Comparison of ENCODE assay signal across 11 cellular contexts in genomic region chr20:37337208-37337955, GRCh38. TPM values are rescaled to one million over a fixed set of nuclear protein-coding genes. Genes with fewer than 3 reads are reported as not detected.
A peak's percentile ranks its signal among the peaks of the same experiment; 100 is the strongest.
DNase-seq lines count a peak whose midpoint lies in the region; ATAC-seq and TF ChIP-seq lines count a peak whose summit lies in the region.
"Had no signal": no experiment of that assay in that cellular context is flagged by ENCODE, and none has a peak within 500 bp of the region (broad histone marks: within the 10 kb centered on the region; RNA-seq: fewer than 3 reads in every experiment).

No MANE protein-coding gene starts in this region.

- POLR2A ChIA-PET in Caco-2 (lab: Charles Lee): no interaction called here

- no peak overlapping the region for H2BK5ac ChIP-seq in neuronal stem cell (ENCODE audit: low read length)

- H3K27ac Mint-ChIP-seq in Caco-2 (ENCODE audit: unreplicated experiment) (peak overlapping the region; percentile 53), neural crest cell (ENCODE audit: unreplicated experiment) (peak overlapping the region; percentile 57)
- peak overlapping the region; percentile 47 for H3K27ac Mint-ChIP-seq in activated naive CD8-positive, alpha-beta T cell treated with anti-CD3 and anti-CD28 coated beads, Interleukin-2, amount 50 U/mL, for 24 hours

- no peak overlapping the region for H2BK12ac ChIP-seq in neuronal stem cell (ENCODE audit: low read length)

- no TSS peak for BruUV-seq in Caco-2 (replicated peaks; lab: Mats Ljungman, UMichigan)

- H2AK5ac ChIP-seq in neuronal stem cell (ENCODE audit: low read depth, low read length): no peak overlapping the region

- H3K27me3 Mint-ChIP-seq in Caco-2 (ENCODE audit: insufficient read depth, unreplicated experiment): no peaks in the 10 kb centered on the region
- H3K27me3 Mint-ChIP-seq in activated naive CD8-positive, alpha-beta T cell treated with anti-CD3 and anti-CD28 coated beads, Interleukin-2, amount 50 U/mL, for 24 hours: no peaks in the 10 kb centered on the region
- H3K27me3 Mint-ChIP-seq in neural crest cell (ENCODE audit: low read depth): no peaks in the 10 kb centered on the region

- H3K9me3 Mint-ChIP-seq in Caco-2 (ENCODE audit: unreplicated experiment) (no peaks in the 10 kb centered on the region), neural crest cell (no peaks in the 10 kb centered on the region)
- H3K9me3 Mint-ChIP-seq in activated naive CD8-positive, alpha-beta T cell treated with anti-CD3 and anti-CD28 coated beads, Interleukin-2, amount 50 U/mL, for 24 hours: no peaks in the 10 kb centered on the region

- H3K36me3 ChIP-seq in Caco-2 (ENCODE audit: control insufficient read depth, insufficient read depth, low read length) (no peaks in the 10 kb centered on the region), neuronal stem cell (replicated peaks in 1 of 2; ENCODE audit: control insufficient read depth in 2 of 2, insufficient read depth in 2 of 2, low read length in 2 of 2) (no peaks in the 10 kb centered on the region)

- H3K4me3 Mint-ChIP-seq in Caco-2 (ENCODE audit: unreplicated experiment) (no peak overlapping the region), neural crest cell (no peak overlapping the region)
- H3K4me3 Mint-ChIP-seq in activated naive CD8-positive, alpha-beta T cell treated with anti-CD3 and anti-CD28 coated beads, Interleukin-2, amount 50 U/mL, for 24 hours: no peak overlapping the region

- ATAC-seq in GM21423 (IDR thresholded peaks at IDR 0.05; ENCODE audit: unreplicated experiment): peak; percentile 19
- ATAC-seq in activated naive CD8-positive, alpha-beta T cell treated with anti-CD3 and anti-CD28 coated beads, Interleukin-2, amount 50 U/mL, for 24 hours: no peak

- TF ChIP-seq CTCF in Caco-2 (IDR thresholded peaks at IDR 0.05; ENCODE audit: insufficient read depth in 1 of 2, low read depth in 1 of 2, low read length in 1 of 2, severe bottlenecking in 1 of 2, unreplicated experiment in 1 of 2) (no peak), neural crest cell (conservative IDR thresholded peaks at IDR 0.05) (no peak)

- H3K9me3 ChIP-seq in Caco-2 (no peaks in the 10 kb centered on the region), neuronal stem cell (replicated peaks in 1 of 2; ENCODE audit: control insufficient read depth in 2 of 2, insufficient read depth in 1 of 2, low read depth in 1 of 2, low read length in 2 of 2) (no peaks in the 10 kb centered on the region)
- H3K9me3 ChIP-seq: psoas muscle had no signal

- H3K27me3 ChIP-seq in Caco-2 (replicated peaks; ENCODE audit: control insufficient read depth, insufficient read depth, low read length) (no peaks in the 10 kb centered on the region), neuronal stem cell (ENCODE audit: control insufficient read depth in 3 of 3, insufficient read depth in 3 of 3, low read depth in 1 of 3, low read length in 3 of 3) (no peaks in the 10 kb centered on the region)

- H3K18ac ChIP-seq in neuronal stem cell (ENCODE audit: low read length): no peak overlapping the region

- no peak overlapping the region for H2BK15ac ChIP-seq in neuronal stem cell (ENCODE audit: low read length)

- H3K79me1 ChIP-seq in neuronal stem cell (ENCODE audit: low read depth, low read length): no peaks in the 10 kb centered on the region

- no peak overlapping the region for H3K4me3 ChIP-seq in Caco-2 (ENCODE audit: low read depth, low read length)
- no peak overlapping the region for H3K4me3 ChIP-seq in neuronal stem cell (ENCODE audit: low read length in 2 of 2)
- H3K4me3 ChIP-seq: psoas muscle had no signal

- no peak overlapping the region for H3K9ac ChIP-seq in neuronal stem cell (ENCODE audit: low read depth, low read length, poor library complexity)

- H4K8ac ChIP-seq in neuronal stem cell (ENCODE audit: low read depth, low read length): no peak overlapping the region

- no peak overlapping the region for H4K91ac ChIP-seq in neuronal stem cell (ENCODE audit: low read depth, low read length, poor library complexity)

- no peak overlapping the region for H3K4ac ChIP-seq in neuronal stem cell (ENCODE audit: low read length)

- no peak overlapping the region for H3K27ac ChIP-seq in neuronal stem cell (replicated peaks; ENCODE audit: low read length)
- H3K27ac ChIP-seq: psoas muscle had no signal

- intact Hi-C loops in Caco-2 (cut with micrococcal nuclease; ENCODE audit: unreplicated experiment): no loop called here

- DNase-seq in Caco-2: no peak
- DNase-seq in activated naive CD8-positive, alpha-beta T cell treated with anti-CD3 and anti-CD28 coated beads, Interleukin-2, amount 50 U/mL, for 24 hours: no peak
- DNase-seq in neural crest cell (ENCODE audit: low read depth, low spot score): no peak
- no peak for DNase-seq in NCI-H1417 (lab: John Stamatoyannopoulos, UW)
- no peak for DNase-seq in stimulated activated CD4-positive, alpha-beta T cell treated with anti-CD3 and anti-CD28 coated beads, Interleukin-4, amount 100 ng/mL, for 1 hour
- DNase-seq in neuronal stem cell (ENCODE audit: low spot score): no peak
- DNase-seq: activated gamma-delta T cell, DMS53, Karpas-422 had no signal

- no CpG with 5 or more reads among the region's 7 CpGs for WGBS in neuronal stem cell (ENCODE audit: extremely low coverage in 2 of 2, insufficient read length in 2 of 2, insufficient replicate concordance in 1 of 2), 2 donors

- H3K36me3 Mint-ChIP-seq in Caco-2 (ENCODE audit: insufficient read depth, unreplicated experiment): no peaks in the 10 kb centered on the region
- H3K36me3 Mint-ChIP-seq in activated naive CD8-positive, alpha-beta T cell treated with anti-CD3 and anti-CD28 coated beads, Interleukin-2, amount 50 U/mL, for 24 hours (ENCODE audit: low read depth): no peaks in the 10 kb centered on the region
- no peaks in the 10 kb centered on the region for H3K36me3 Mint-ChIP-seq in neural crest cell (ENCODE audit: low read depth)

- no peak overlapping the region for H2BK120ac ChIP-seq in neuronal stem cell (ENCODE audit: low read depth, low read length)

- H2AFZ ChIP-seq in neuronal stem cell (ENCODE audit: low read length): no peak overlapping the region

- no peak overlapping the region for H3K14ac ChIP-seq in neuronal stem cell (ENCODE audit: low read length)

- CTCF ChIA-PET in Caco-2 (lab: Charles Lee): interaction anchor here (0.7 to 1.3 kb wide), 2 partner anchors 7 to 13 kb away, joined by 4 to 6 read pairs; no protein-coding TSS in a partner anchor

- H3K4me1 ChIP-seq in Caco-2: peaks cover 35% of the 10 kb centered on the region
- H3K4me1 ChIP-seq in neuronal stem cell (ENCODE audit: control insufficient read depth in 2 of 2, insufficient read depth in 1 of 2, low read depth in 1 of 2, low read length in 2 of 2): peaks cover 10 to 19% of the 10 kb centered on the region in 2 donors
- H3K4me1 ChIP-seq: psoas muscle had no signal

- no peak overlapping the region for H3K23ac ChIP-seq in neuronal stem cell (ENCODE audit: low read depth, low read length, poor library complexity)

- H3K4me1 Mint-ChIP-seq in Caco-2 (ENCODE audit: low read depth, unreplicated experiment): peaks cover 30% of the 10 kb centered on the region
- H3K4me1 Mint-ChIP-seq in activated naive CD8-positive, alpha-beta T cell treated with anti-CD3 and anti-CD28 coated beads, Interleukin-2, amount 50 U/mL, for 24 hours: peaks cover 24% of the 10 kb centered on the region
- peaks cover 38% of the 10 kb centered on the region for H3K4me1 Mint-ChIP-seq in neural crest cell

- no peak overlapping the region for H3K4me2 ChIP-seq in neuronal stem cell (ENCODE audit: insufficient read depth, low read length, poor library complexity, severe bottlenecking)

RNA-seq across cellular contexts. Expression of gene SRC, which starts 8.6 kb away (rescaled TPM):
- 197 and 222 TPM in 2 replicates for total RNA-seq in Caco-2 (2022)
- total RNA-seq in neural crest cell: 58.6 and 60.4 TPM in 2 replicates
- 32.2 TPM for polyA plus RNA-seq in neuronal stem cell (2013, experiment 1 of 2)
- 33.5 TPM for polyA plus RNA-seq in neuronal stem cell (2013, experiment 2 of 2)

RNA-seq across cellular contexts. Expression of gene MANBAL, which starts 47.9 kb away (rescaled TPM):
- total RNA-seq in Caco-2 (2022) (95.6 and 106 TPM in 2 replicates), neural crest cell (44.8 and 50.8 TPM in 2 replicates)
- 66.5 TPM for polyA plus RNA-seq in neuronal stem cell (2013, experiment 1 of 2)
- 66.4 TPM for polyA plus RNA-seq in neuronal stem cell (2013, experiment 2 of 2)
